In genomic region chr6:147528511-147529145, GRCh38 we compare ENCODE assay signal across 21 cellular contexts. TPM values are rescaled to one million over a fixed set of nuclear protein-coding genes. Genes with fewer than 3 reads are reported as not detected.
"Had no signal": no experiment of that assay in that cellular context is flagged by ENCODE, and none has a peak within 500 bp of the region (broad histone marks: within the 10 kb centered on the region; RNA-seq: fewer than 3 reads in every experiment).

No MANE protein-coding gene starts in this region.

- DNase-seq: activated CD4-positive, alpha-beta T cell treated with anti-CD3 and anti-CD28 coated beads, Interleukin-2, amount 50 U/mL, for 1 hour; activated CD8-positive, alpha-beta memory T cell treated with anti-CD3 and anti-CD28 coated beads for 24 hours; activated CD8-positive, alpha-beta memory T cell treated with anti-CD3 and anti-CD28 coated beads, Interleukin-2, amount 50 U/mL, for 4 hours; activated T-cell treated with anti-CD3 and anti-CD28 coated beads, Interleukin-2, amount 50 U/mL, for 24 hours; amniotic stem cell; cortex of kidney; foreskin melanocyte; natural killer cell; retina; substantia nigra; thyroid gland; upper lobe of right lung had no signal

- H3K9me3 ChIP-seq: breast epithelium, thyroid gland, upper lobe of right lung had no signal

- H3K27ac Mint-ChIP-seq: activated naive CD4-positive, alpha-beta T cell treated with anti-CD3 and anti-CD28 coated beads, Interleukin-2, amount 50 U/mL, for 72 hours; activated T-cell treated with anti-CD3 and anti-CD28 coated beads, Interleukin-2, amount 50 U/mL, for 24 hours; activated T-helper 17 cell treated with anti-CD3 and anti-CD28 coated beads, Interleukin-2, amount 50 U/mL, for 72 hours; natural killer cell; stimulated activated naive CD8-positive, alpha-beta T cell treated with anti-CD3 and anti-CD28 coated beads, Interleukin-15, Interleukin-2, amounts not matched to agents 100 ng/mL and 50 ng/mL, for 24 hours; T-helper 1 cell treated with Interleukin-12 subunit alpha and Interleukin-12 subunit beta and Interleukin-4 antibody, amounts not matched to agents 30 μg/mL and 1 μg/mL, for 36 hours had no signal

- H3K9me3 Mint-ChIP-seq: activated naive CD4-positive, alpha-beta T cell treated with anti-CD3 and anti-CD28 coated beads, Interleukin-2, amount 50 U/mL, for 72 hours; activated T-cell treated with anti-CD3 and anti-CD28 coated beads, Interleukin-2, amount 50 U/mL, for 24 hours; activated T-helper 17 cell treated with anti-CD3 and anti-CD28 coated beads, Interleukin-2, amount 50 U/mL, for 72 hours; stimulated activated naive CD8-positive, alpha-beta T cell treated with anti-CD3 and anti-CD28 coated beads, Interleukin-15, Interleukin-2, amounts not matched to agents 100 ng/mL and 50 ng/mL, for 24 hours; T-helper 1 cell treated with Interleukin-12 subunit alpha and Interleukin-12 subunit beta and Interleukin-4 antibody, amounts not matched to agents 30 μg/mL and 1 μg/mL, for 36 hours had no signal

- H3K4me1 Mint-ChIP-seq: natural killer cell had no signal

- H3K27me3 ChIP-seq: breast epithelium, thyroid gland, upper lobe of right lung had no signal

- H3K36me3 ChIP-seq: breast epithelium, thyroid gland, upper lobe of right lung had no signal

- H3K4me3 ChIP-seq: breast epithelium, lung, thyroid gland, upper lobe of right lung had no signal

- H3K4me3 Mint-ChIP-seq: activated T-cell treated with anti-CD3 and anti-CD28 coated beads, Interleukin-2, amount 50 U/mL, for 24 hours; activated T-helper 17 cell treated with anti-CD3 and anti-CD28 coated beads, Interleukin-2, amount 50 U/mL, for 72 hours; natural killer cell; stimulated activated naive CD8-positive, alpha-beta T cell treated with anti-CD3 and anti-CD28 coated beads, Interleukin-15, Interleukin-2, amounts not matched to agents 100 ng/mL and 50 ng/mL, for 24 hours; T-helper 1 cell treated with Interleukin-12 subunit alpha and Interleukin-12 subunit beta and Interleukin-4 antibody, amounts not matched to agents 30 μg/mL and 1 μg/mL, for 36 hours had no signal

- H3K4me1 ChIP-seq: breast epithelium, thyroid gland had no signal

- H3K27ac ChIP-seq: breast epithelium, thyroid gland, upper lobe of right lung, VCaP had no signal

- H3K36me3 Mint-ChIP-seq: natural killer cell had no signal

- ATAC-seq: activated CD4-positive, CD25-positive, alpha-beta regulatory T cell treated with anti-CD3 and anti-CD28 coated beads, Interleukin-2, amount 50 U/mL, for 24 hours; activated naive CD4-positive, alpha-beta T cell treated with anti-CD3 and anti-CD28 coated beads, Interleukin-2, amount 50 U/mL, for 72 hours; activated T-helper 17 cell treated with anti-CD3 and anti-CD28 coated beads, Interleukin-2, amount 50 U/mL, for 72 hours; left lobe of liver; natural killer cell; upper lobe of right lung had no signal

RNA-seq across cellular contexts. Expression of gene SAMD5, which starts 20.1 kb away (rescaled TPM):
- total RNA-seq: activated naive CD4-positive, alpha-beta T cell treated with anti-CD3 and anti-CD28 coated beads, Interleukin-2, amount 50 U/mL, for 72 hours; activated T-helper 17 cell treated with anti-CD3 and anti-CD28 coated beads, Interleukin-2, amount 50 U/mL, for 72 hours; natural killer cell had no signal
